Comparison of ENCODE assay signal across 1 cellular context in the genomic region with DNA sequence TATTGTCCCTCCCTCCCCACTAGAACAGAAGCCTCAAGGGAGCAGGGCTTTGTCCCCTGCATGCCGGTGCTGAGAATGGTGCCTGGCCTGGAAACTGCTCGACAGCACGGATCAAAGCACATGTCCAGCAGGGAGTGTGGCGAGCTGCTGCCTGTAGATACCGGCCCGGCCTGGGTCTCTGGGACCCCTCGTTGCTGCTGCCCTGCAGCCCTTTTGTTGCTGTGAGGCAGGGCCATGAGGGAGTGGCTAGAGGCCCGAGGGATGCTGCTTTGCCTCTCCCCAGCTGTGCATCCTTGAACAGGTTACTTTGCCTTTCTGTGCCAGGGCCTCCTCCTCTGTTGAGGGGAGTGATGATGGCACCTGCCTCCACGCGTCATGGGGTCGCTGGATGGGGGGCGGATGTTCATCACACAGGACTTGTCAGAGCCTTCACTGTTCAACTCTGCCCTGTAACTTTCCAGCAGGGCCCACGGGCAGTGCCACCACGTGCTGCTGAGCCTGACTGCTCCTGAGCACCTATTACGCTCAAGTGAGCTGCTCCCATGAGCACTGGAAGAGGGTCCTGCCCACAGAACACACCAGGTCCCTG.
TF ChIP-seq lines count a peak whose summit lies in the region.

No MANE protein-coding gene starts in this region.

TF ChIP-seq in IMR-90, 13 proteins besides CTCF, POLR2A, EP300 and RAD21 (continued from another document):
- TF ChIP-seq CHD1 (IDR thresholded peaks at IDR 0.05; ENCODE audit: low read depth, low read length) = no peak
- TF ChIP-seq MAZ (IDR thresholded peaks at IDR 0.05; ENCODE audit: borderline replicate concordance, low read depth, low read length) = no peak
- no peak for TF ChIP-seq FOS (IDR thresholded peaks at IDR 0.05; ENCODE audit: low read depth, low read length)
- no peak for TF ChIP-seq MXI1 (IDR thresholded peaks at IDR 0.05; ENCODE audit: borderline replicate concordance, low read depth, low read length)
